ENCODE assay signal across 1 cellular context in the genomic region with DNA sequence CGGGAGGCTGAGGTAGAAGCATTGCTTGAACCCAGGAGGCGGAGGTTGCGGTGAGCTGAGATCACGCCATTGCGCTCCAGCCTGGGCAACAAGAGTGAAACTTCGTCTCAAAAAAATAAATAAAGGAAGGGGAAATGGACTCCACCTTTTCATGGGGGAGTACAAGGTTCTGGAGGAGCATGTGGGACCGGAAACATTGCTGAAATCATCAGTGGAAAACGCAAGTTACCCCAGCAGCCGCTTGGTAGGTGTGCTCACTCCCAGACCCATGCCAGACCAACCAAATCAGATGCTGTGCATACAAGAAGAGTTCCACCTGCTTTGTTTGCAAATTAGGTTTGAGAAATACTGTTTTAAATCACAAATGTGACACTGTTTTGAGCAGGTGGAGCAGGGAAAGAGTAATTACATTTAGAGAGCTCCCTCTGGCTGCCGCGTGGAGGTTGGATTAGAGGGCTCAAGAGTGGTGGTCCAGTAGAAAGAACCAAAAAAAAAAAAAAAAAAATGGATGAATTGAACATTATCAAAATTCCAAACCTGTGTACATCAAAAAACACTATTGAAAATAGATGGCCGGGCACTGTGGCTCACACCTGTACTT.
TF ChIP-seq lines count a peak whose summit lies in the region.

No MANE protein-coding gene starts in this region.

TF ChIP-seq in HCT116, 20 proteins besides CTCF, POLR2A, EP300 and RAD21 (continued from another document):
- TF ChIP-seq, protein P1, sequence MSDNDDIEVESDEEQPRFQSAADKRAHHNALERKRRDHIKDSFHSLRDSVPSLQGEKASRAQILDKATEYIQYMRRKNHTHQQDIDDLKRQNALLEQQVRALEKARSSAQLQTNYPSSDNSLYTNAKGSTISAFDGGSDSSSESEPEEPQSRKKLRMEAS (IDR thresholded peaks at IDR 0.05), result no peak
- TF ChIP-seq, protein P2, sequence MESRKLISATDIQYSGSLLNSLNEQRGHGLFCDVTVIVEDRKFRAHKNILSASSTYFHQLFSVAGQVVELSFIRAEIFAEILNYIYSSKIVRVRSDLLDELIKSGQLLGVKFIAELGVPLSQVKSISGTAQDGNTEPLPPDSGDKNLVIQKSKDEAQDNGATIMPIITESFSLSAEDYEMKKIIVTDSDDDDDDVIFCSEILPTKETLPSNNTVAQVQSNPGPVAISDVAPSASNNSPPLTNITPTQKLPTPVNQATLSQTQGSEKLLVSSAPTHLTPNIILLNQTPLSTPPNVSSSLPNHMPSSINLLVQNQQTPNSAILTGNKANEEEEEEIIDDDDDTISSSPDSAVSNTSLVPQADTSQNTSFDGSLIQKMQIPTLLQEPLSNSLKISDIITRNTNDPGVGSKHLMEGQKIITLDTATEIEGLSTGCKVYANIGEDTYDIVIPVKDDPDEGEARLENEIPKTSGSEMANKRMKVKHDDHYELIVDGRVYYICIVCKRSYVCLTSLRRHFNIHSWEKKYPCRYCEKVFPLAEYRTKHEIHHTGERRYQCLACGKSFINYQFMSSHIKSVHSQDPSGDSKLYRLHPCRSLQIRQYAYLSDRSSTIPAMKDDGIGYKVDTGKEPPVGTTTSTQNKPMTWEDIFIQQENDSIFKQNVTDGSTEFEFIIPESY (IDR thresholded peaks at IDR 0.05; ENCODE audit: extremely low read depth, insufficient replicate concordance, low read length), result no peak
- TF ChIP-seq CEBPB (IDR thresholded peaks at IDR 0.05; ENCODE audit: low read depth) (no peak), SIN3A (IDR thresholded peaks at IDR 0.05; ENCODE audit: low read depth) (no peak), FOSL1 (IDR thresholded peaks at IDR 0.05; ENCODE audit: low read depth) (no peak), EGR1 (IDR thresholded peaks at IDR 0.05; ENCODE audit: low read depth) (no peak), TCF7L2 (IDR thresholded peaks at IDR 0.05; ENCODE audit: borderline replicate concordance, extremely low read depth, insufficient read depth, insufficient read length) (no peak), ZFX (IDR thresholded peaks at IDR 0.05) (no peak), YY1 (IDR thresholded peaks at IDR 0.05; ENCODE audit: extremely low read depth, insufficient replicate concordance, low read depth, low read length) (no peak)
- TF ChIP-seq, protein P3, sequence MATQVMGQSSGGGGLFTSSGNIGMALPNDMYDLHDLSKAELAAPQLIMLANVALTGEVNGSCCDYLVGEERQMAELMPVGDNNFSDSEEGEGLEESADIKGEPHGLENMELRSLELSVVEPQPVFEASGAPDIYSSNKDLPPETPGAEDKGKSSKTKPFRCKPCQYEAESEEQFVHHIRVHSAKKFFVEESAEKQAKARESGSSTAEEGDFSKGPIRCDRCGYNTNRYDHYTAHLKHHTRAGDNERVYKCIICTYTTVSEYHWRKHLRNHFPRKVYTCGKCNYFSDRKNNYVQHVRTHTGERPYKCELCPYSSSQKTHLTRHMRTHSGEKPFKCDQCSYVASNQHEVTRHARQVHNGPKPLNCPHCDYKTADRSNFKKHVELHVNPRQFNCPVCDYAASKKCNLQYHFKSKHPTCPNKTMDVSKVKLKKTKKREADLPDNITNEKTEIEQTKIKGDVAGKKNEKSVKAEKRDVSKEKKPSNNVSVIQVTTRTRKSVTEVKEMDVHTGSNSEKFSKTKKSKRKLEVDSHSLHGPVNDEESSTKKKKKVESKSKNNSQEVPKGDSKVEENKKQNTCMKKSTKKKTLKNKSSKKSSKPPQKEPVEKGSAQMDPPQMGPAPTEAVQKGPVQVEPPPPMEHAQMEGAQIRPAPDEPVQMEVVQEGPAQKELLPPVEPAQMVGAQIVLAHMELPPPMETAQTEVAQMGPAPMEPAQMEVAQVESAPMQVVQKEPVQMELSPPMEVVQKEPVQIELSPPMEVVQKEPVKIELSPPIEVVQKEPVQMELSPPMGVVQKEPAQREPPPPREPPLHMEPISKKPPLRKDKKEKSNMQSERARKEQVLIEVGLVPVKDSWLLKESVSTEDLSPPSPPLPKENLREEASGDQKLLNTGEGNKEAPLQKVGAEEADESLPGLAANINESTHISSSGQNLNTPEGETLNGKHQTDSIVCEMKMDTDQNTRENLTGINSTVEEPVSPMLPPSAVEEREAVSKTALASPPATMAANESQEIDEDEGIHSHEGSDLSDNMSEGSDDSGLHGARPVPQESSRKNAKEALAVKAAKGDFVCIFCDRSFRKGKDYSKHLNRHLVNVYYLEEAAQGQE (IDR thresholded peaks at IDR 0.05; ENCODE audit: low read depth), result no peak
